Comparison of ENCODE assay signal across 20 cellular contexts in genomic region chr1:203176273-203176672, GRCh38. TPM values are rescaled to one million over a fixed set of nuclear protein-coding genes. Genes with fewer than 3 reads are reported as not detected.
DNase-seq lines count a peak whose midpoint lies in the region; TF ChIP-seq lines count a peak whose summit lies in the region.
"Had no signal": no experiment of that assay in that cellular context is flagged by ENCODE, and none has a peak within 500 bp of the region (broad histone marks: within the 10 kb centered on the region; RNA-seq: fewer than 3 reads in every experiment).

No MANE protein-coding gene starts in this region.

- no peaks in the 10 kb centered on the region for H3K27me3 Mint-ChIP-seq in Caco-2 (ENCODE audit: insufficient read depth, unreplicated experiment)
- H3K27me3 Mint-ChIP-seq in nephron progenitor cell (ENCODE audit: low read depth, poor library complexity), result peaks cover 4% of the 10 kb centered on the region

- H3K36me3 ChIP-seq in Caco-2 (ENCODE audit: control insufficient read depth, insufficient read depth, low read length) (no peaks in the 10 kb centered on the region), Karpas-422 (ENCODE audit: insufficient read depth, low read length) (peaks cover 23% of the 10 kb centered on the region), skeletal muscle satellite cell (ENCODE audit: insufficient read depth, low read length) (no peaks in the 10 kb centered on the region)

- H3K4me3 Mint-ChIP-seq in Caco-2 (ENCODE audit: unreplicated experiment) (no peak overlapping the region), nephron progenitor cell (no peak overlapping the region)
- H3K4me3 Mint-ChIP-seq: GM23338 had no signal

- POLR2A ChIA-PET in Caco-2 (lab: Charles Lee), result no interaction called here

- no TSS peak for BruUV-seq in Caco-2 (replicated peaks; lab: Mats Ljungman, UMichigan)

- no peak for TF ChIP-seq CTCF in Caco-2 (IDR thresholded peaks at IDR 0.05; ENCODE audit: insufficient read depth in 1 of 2, low read depth in 1 of 2, low read length in 1 of 2, severe bottlenecking in 1 of 2, unreplicated experiment in 1 of 2)
- no peak for TF ChIP-seq CTCF in nephron progenitor cell (IDR thresholded peaks at IDR 0.05)

- peaks cover 9% of the 10 kb centered on the region; the same call in 1 of the 2 replicates for H4K20me1 ChIP-seq in Karpas-422 (ENCODE audit: insufficient read depth, low read depth, low read length)

- DNase-seq in Caco-2, result no peak
- DNase-seq in Karpas-422, result peak; percentile 66
- no peak for DNase-seq in nephron progenitor cell
- DNase-seq in ureter (ENCODE audit: low spot score), result no peak
- no peak for DNase-seq in NCI-H128 (lab: John Stamatoyannopoulos, UW; ENCODE audit: unreplicated experiment)
- no peak for DNase-seq in GDM1 (lab: John Stamatoyannopoulos, UW)
- DNase-seq: ACHN, DMS 273 treated with DMSO at 0.1 percent for 48 hours, NCI-H1417 treated with DMSO at 0.1 percent for 48 hours, NCI-H1930, NCI-H226, NCI-H524, SHP77, SK-N-SH had no signal

- intact Hi-C loops in Caco-2 (cut with micrococcal nuclease; ENCODE audit: unreplicated experiment), result no loop called here

- H3K4me1 ChIP-seq in Caco-2 (peaks cover 74% of the 10 kb centered on the region), Karpas-422 (ENCODE audit: low read length) (peaks cover 100% of the 10 kb centered on the region), skeletal muscle satellite cell (ENCODE audit: control insufficient read depth, insufficient read depth, low read length) (peaks cover 63% of the 10 kb centered on the region)

- H3K4me2 ChIP-seq in Karpas-422 (ENCODE audit: low read depth, low read length, poor library complexity, severe bottlenecking), result peak overlapping the region; percentile 80
- H3K4me2 ChIP-seq in skeletal muscle satellite cell (ENCODE audit: low read length), result peak overlapping the region; percentile 67
- H3K4me2 ChIP-seq: GM23338, KMS-11, SK-N-SH had no signal

- CTCF ChIA-PET in Caco-2 (lab: Charles Lee), result interaction anchor here (1.0 kb wide), 1 partner anchor 40 kb away, joined by 3 read pairs; no protein-coding TSS in a partner anchor

- peaks cover 72% of the 10 kb centered on the region for H3K4me1 Mint-ChIP-seq in Caco-2 (ENCODE audit: low read depth, unreplicated experiment)
- peaks cover 51% of the 10 kb centered on the region for H3K4me1 Mint-ChIP-seq in nephron progenitor cell

- H3K9me3 Mint-ChIP-seq in Caco-2 (ENCODE audit: unreplicated experiment), result no peaks in the 10 kb centered on the region
- H3K9me3 Mint-ChIP-seq in nephron progenitor cell, result no peaks in the 10 kb centered on the region
- H3K9me3 Mint-ChIP-seq: GM23338 had no signal

- H3K79me2 ChIP-seq in Karpas-422 (ENCODE audit: low read length), result peaks cover 5% of the 10 kb centered on the region; the same call in 1 of the 2 replicates

- H3K27ac ChIP-seq in Karpas-422 (ENCODE audit: low read length), result peak overlapping the region; percentile 99
- H3K27ac ChIP-seq: KMS-11 had no signal

- H3K27ac Mint-ChIP-seq in Caco-2 (ENCODE audit: unreplicated experiment) (peak overlapping the region; percentile 95), nephron progenitor cell (peak overlapping the region; percentile 38)
- H3K27ac Mint-ChIP-seq: GM23338 had no signal

- no peak overlapping the region for H2AFZ ChIP-seq in Karpas-422 (ENCODE audit: low read length)
- H2AFZ ChIP-seq: GM23338 had no signal

- peaks cover 64% of the 10 kb centered on the region for H3K36me3 Mint-ChIP-seq in Caco-2 (ENCODE audit: insufficient read depth, unreplicated experiment)
- no peaks in the 10 kb centered on the region for H3K36me3 Mint-ChIP-seq in nephron progenitor cell (ENCODE audit: low read depth)

- H3K9me2 ChIP-seq in Karpas-422 (replicated peaks; ENCODE audit: insufficient read depth, low read length), result no peaks in the 10 kb centered on the region
- H3K9me2 ChIP-seq: SK-N-SH had no signal

- no peaks in the 10 kb centered on the region for H3K27me3 ChIP-seq in Caco-2 (replicated peaks; ENCODE audit: control insufficient read depth, insufficient read depth, low read length)
- H3K27me3 ChIP-seq in Karpas-422 (ENCODE audit: low read length), result no peaks in the 10 kb centered on the region
- no peaks in the 10 kb centered on the region for H3K27me3 ChIP-seq in skeletal muscle satellite cell (ENCODE audit: control insufficient read depth, insufficient read depth, low read length)

- no peak overlapping the region for H3K4me3 ChIP-seq in Caco-2 (ENCODE audit: low read depth, low read length)
- H3K4me3 ChIP-seq in Karpas-422 (ENCODE audit: low read length), result peak overlapping the region; percentile 71; the same call in 1 of the 2 replicates
- H3K4me3 ChIP-seq in skeletal muscle satellite cell (ENCODE audit: low read length), result no peak overlapping the region
- H3K4me3 ChIP-seq: GM23338 had no signal

- H3K9me3 ChIP-seq in Caco-2, result no peaks in the 10 kb centered on the region
- no peaks in the 10 kb centered on the region for H3K9me3 ChIP-seq in Karpas-422 (ENCODE audit: low read length)
- H3K9me3 ChIP-seq in skeletal muscle satellite cell (replicated peaks; ENCODE audit: low read length), result no peaks in the 10 kb centered on the region
- H3K9me3 ChIP-seq: SK-N-SH had no signal

- peak overlapping the region; percentile 96 for H3K9ac ChIP-seq in Karpas-422 (ENCODE audit: low read length)
- H3K9ac ChIP-seq in skeletal muscle satellite cell (ENCODE audit: low read depth, low read length), result peak overlapping the region; percentile 60
- H3K9ac ChIP-seq: KMS-11, SK-N-SH had no signal

RNA-seq across cellular contexts. Expression of gene MYBPH, which starts 0.6 kb away (rescaled TPM):
- total RNA-seq in Caco-2 (2022), result 19.7 and 25.9 TPM in 2 replicates
- 52.4 and 62.2 TPM in 2 replicates for total RNA-seq in Karpas-422 (2014; rRNA removed; shearing (Covaris generic); ENCODE audit: low replicate concordance)
- 0.51 and 27.7 TPM in 2 replicates for total RNA-seq in skeletal muscle satellite cell (2012; rRNA removed)
- not detected for total RNA-seq in ureter
- total RNA-seq: GM23338, HepG2, M059J had no signal

RNA-seq across cellular contexts. Expression of gene CHI3L1, which starts 10.2 kb away (rescaled TPM):
- 199 and 235 TPM in 2 replicates for total RNA-seq in Caco-2 (2022)
- total RNA-seq in Karpas-422 (2014; rRNA removed; shearing (Covaris generic); ENCODE audit: low replicate concordance), result 5.4 and 10.1 TPM in 2 replicates
- 4.6 and 63.6 TPM in 2 replicates for total RNA-seq in skeletal muscle satellite cell (2012; rRNA removed)
- total RNA-seq in ureter, result 8.8 TPM
- total RNA-seq: M059J, RPMI7951 had no signal

RNA-seq across cellular contexts. Expression of gene ADORA1, which starts 48.7 kb away (rescaled TPM):
- total RNA-seq in Caco-2 (2022), result 46.0 and 50.4 TPM in 2 replicates
- total RNA-seq in Karpas-422 (2014; rRNA removed; shearing (Covaris generic); ENCODE audit: low replicate concordance), result not detected in 2 replicates
- 0.25 and 2.2 TPM in 2 replicates for total RNA-seq in skeletal muscle satellite cell (2012; rRNA removed)
- 1.5 TPM for total RNA-seq in ureter

RNA-seq across cellular contexts. Expression of gene CHIT1, which starts 53.2 kb away (rescaled TPM):
- total RNA-seq in Caco-2 (2022) (not detected in 2 replicates), ureter (6.6 TPM)
- total RNA-seq in Karpas-422 (2014; rRNA removed; shearing (Covaris generic); ENCODE audit: low replicate concordance), result 0.89 and 15.2 TPM in 2 replicates
- not detected in 2 replicates for total RNA-seq in skeletal muscle satellite cell (2012; rRNA removed)
- total RNA-seq: HepG2, M059J, RPMI7951 had no signal

Comparison
In these comparisons a context has a peak if more than half of its experiments do, and no peak if none do; other contexts are left out.
1. RNA of gene MYBPH, which starts 0.6 kb away (total RNA-seq): 52.4 to 62.2 TPM in Karpas-422 and 19.7 to 25.9 TPM in Caco-2; not detected in ureter (single experiment); every median in the first group is over 10 times any median in the second.
2. RNA of gene CHI3L1, which starts 10.2 kb away (total RNA-seq): 199 to 235 TPM in Caco-2; 5.4 to 10.1 TPM in Karpas-422 and 8.8 TPM in ureter (single experiment); every median in the first group is over 10 times any median in the second.
3. RNA of gene ADORA1, which starts 48.7 kb away (total RNA-seq): 46.0 to 50.4 TPM in Caco-2; 1.5 TPM in ureter (single experiment) and not detected in Karpas-422; every median in the first group is over 10 times any median in the second.